In genomic region chr21:37557261-37557950, GRCh38 we compare ENCODE assay signal across 9 cellular contexts.
DNase-seq lines count a peak whose midpoint lies in the region; ATAC-seq and TF ChIP-seq lines count a peak whose summit lies in the region.
"Had no signal": no experiment of that assay in that cellular context is flagged by ENCODE, and none has a peak within 500 bp of the region (broad histone marks: within the 10 kb centered on the region; RNA-seq: fewer than 3 reads in every experiment).

No MANE protein-coding gene starts in this region.

- H2AFZ ChIP-seq in GM23338 = no peak overlapping the region

- H3K79me2 ChIP-seq in GM23338 (replicated peaks; ENCODE audit: insufficient read depth) = no peaks in the 10 kb centered on the region

- TF ChIP-seq CTCF in GM23338 (conservative IDR thresholded peaks at IDR 0.05; ENCODE audit: low read depth in 2 of 2) = no peak

- H3K36me3 ChIP-seq in GM23338 (ENCODE audit: insufficient read depth) = no peaks in the 10 kb centered on the region; the same call in 1 of the 2 replicates

- H3K36me3 Mint-ChIP-seq in GM23338 (ENCODE audit: low read depth) = no peaks in the 10 kb centered on the region

- no peaks in the 10 kb centered on the region for H3F3A ChIP-seq in GM23338 (replicated peaks; ENCODE audit: low read depth)

- H3K4me1 ChIP-seq in GM23338 (ENCODE audit: insufficient read depth) = no peaks in the 10 kb centered on the region

- no peaks in the 10 kb centered on the region for H3K4me1 Mint-ChIP-seq in GM23338

- ATAC-seq in GM18511 (IDR thresholded peaks at IDR 0.05; ENCODE audit: unreplicated experiment) = peak; percentile 99
- peak; percentile 95 for ATAC-seq in GM21515 (IDR thresholded peaks at IDR 0.05; ENCODE audit: unreplicated experiment)
- peak; percentile 97 for ATAC-seq in HG03342 (IDR thresholded peaks at IDR 0.05; ENCODE audit: unreplicated experiment)
- ATAC-seq in GM23338 = no peak

- peaks cover 3% of the 10 kb centered on the region; the same call in 1 of the 3 replicates for H3K9me3 Mint-ChIP-seq in GM23338

- DNase-seq in kidney glomerular epithelial cell (lab: John Stamatoyannopoulos, UW) (peak; percentile 43), AG08396 (ENCODE audit: low spot score) (no peak), NCI-H146 treated with DMSO at 0.1 percent for 48 hours (lab: John Stamatoyannopoulos, UW; ENCODE audit: unreplicated experiment) (no peak), NOMO-1 treated with DMSO at 0.1 percent for 48 hours (lab: John Stamatoyannopoulos, UW; ENCODE audit: unreplicated experiment) (no peak), GM23338 (ENCODE audit: low spot score) (no peak)
- DNase-seq: activated naive CD4-positive, alpha-beta T cell treated with anti-CD3 and anti-CD28 coated beads, Interleukin-2, amount 50 U/mL, for 16 hours had no signal

- peaks cover 3% of the 10 kb centered on the region for H3K27me3 Mint-ChIP-seq in GM23338 (ENCODE audit: insufficient read depth, low read depth, poor library complexity)

- H3K4me2 ChIP-seq in GM23338 = no peak overlapping the region

- no peaks in the 10 kb centered on the region for H4K20me1 ChIP-seq in GM23338 (replicated peaks; ENCODE audit: insufficient read depth)

- no peak overlapping the region for H3K27ac Mint-ChIP-seq in GM23338

- H3K27ac ChIP-seq in GM23338 (ENCODE audit: low read depth) = no peak overlapping the region

- no peak overlapping the region for H3K4me3 ChIP-seq in GM23338

- H3K9me2 ChIP-seq in GM23338 (ENCODE audit: insufficient read depth) = peaks cover 13% of the 10 kb centered on the region

- no peak overlapping the region for H3K4me3 Mint-ChIP-seq in GM23338

- H3K27me3 ChIP-seq in GM23338 (ENCODE audit: insufficient read depth) = no peaks in the 10 kb centered on the region

TF ChIP-seq in GM23338, 12 proteins besides CTCF, POLR2A, EP300 and RAD21:
- no peak for TF ChIP-seq JUNB (IDR thresholded peaks at IDR 0.05; ENCODE audit: unreplicated experiment)
- no peak for TF ChIP-seq STAT1 (IDR thresholded peaks at IDR 0.05; ENCODE audit: unreplicated experiment)
- TF ChIP-seq NANOG (IDR thresholded peaks at IDR 0.05; ENCODE audit: borderline replicate concordance) = no peak
- no peak for TF ChIP-seq EZH2 (IDR thresholded peaks at IDR 0.05; ENCODE audit: low read depth, unreplicated experiment)
- no peak for TF ChIP-seq POLR2AphosphoS5 (IDR thresholded peaks at IDR 0.05; ENCODE audit: low read depth)
- TF ChIP-seq EZH2phosphoT487 (IDR thresholded peaks at IDR 0.05; ENCODE audit: unreplicated experiment) = no peak
- TF ChIP-seq CREB1 (CRISPR knock-in tag; IDR thresholded peaks at IDR 0.05; ENCODE audit: low read depth) = no peak
- no peak for TF ChIP-seq ZNF462 (CRISPR knock-in tag; IDR thresholded peaks at IDR 0.05)
- TF ChIP-seq ZNF331 (CRISPR knock-in tag; IDR thresholded peaks at IDR 0.05; ENCODE audit: low read depth) = no peak
- TF ChIP-seq REST (IDR thresholded peaks at IDR 0.05; ENCODE audit: unreplicated experiment) = no peak
- no peak for TF ChIP-seq ETS1 (IDR thresholded peaks at IDR 0.05)
- no peak for TF ChIP-seq ZNF114 (CRISPR knock-in tag; IDR thresholded peaks at IDR 0.05)
